Comparison of ENCODE assay signal across 13 cellular contexts in the genomic region with DNA sequence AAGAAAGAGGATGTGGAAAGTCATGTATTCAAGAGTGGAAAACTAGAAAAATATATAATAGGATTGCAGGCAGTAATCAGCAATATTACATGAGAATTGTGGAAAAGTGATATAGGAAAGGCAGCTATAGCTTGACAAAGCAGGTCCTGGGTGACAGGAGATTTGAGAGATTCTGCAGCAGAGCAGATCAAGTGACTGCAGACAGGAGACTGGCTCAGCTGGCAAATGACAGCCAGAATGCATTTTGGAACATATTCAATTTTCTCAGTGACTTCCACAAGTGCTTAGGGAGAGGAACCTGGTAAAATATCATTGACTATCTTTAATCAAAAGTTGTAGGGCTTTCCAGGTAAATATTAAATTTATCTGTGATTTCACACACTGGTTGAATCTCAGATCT.
"Had no signal": no experiment of that assay in that cellular context is flagged by ENCODE, and none has a peak within 500 bp of the region (broad histone marks: within the 10 kb centered on the region; RNA-seq: fewer than 3 reads in every experiment).

No MANE protein-coding gene starts in this region.

- H3K27me3 ChIP-seq: sigmoid colon, upper lobe of right lung had no signal

- H2AFZ ChIP-seq: parathyroid adenoma had no signal

- H3K9ac ChIP-seq: parathyroid adenoma had no signal

- H3K4me3 ChIP-seq: sigmoid colon, upper lobe of right lung had no signal

- H3K36me3 ChIP-seq: sigmoid colon, upper lobe of right lung had no signal

- H3K4me1 ChIP-seq: parathyroid adenoma, upper lobe of right lung had no signal

- H3K9me3 ChIP-seq: sigmoid colon, upper lobe of right lung had no signal

- ATAC-seq: activated CD4-positive, alpha-beta T cell treated with anti-CD3 and anti-CD28 coated beads for 36 hours; activated CD8-positive, alpha-beta memory T cell treated with anti-CD3 and anti-CD28 coated beads, Interleukin-2, amount 10 ng/mL, durations not matched to agents 7 days and 5 days; left lobe of liver; natural killer cell treated with Interleukin-12 subunit alpha and Interleukin-12 subunit beta and Interleukin-15 and Interleukin-18, amount 100 ng/mL, for 72 hours; stimulated activated memory B cell treated with anti-CD40 and anti-IgM and Interleukin-4, amounts not matched to agents 10 μg/mL and 1 μg/mL and 100 μg/mL, for 72 hours; upper lobe of right lung; WTC11 had no signal

- H3K79me2 ChIP-seq: parathyroid adenoma had no signal

- DNase-seq: activated CD4-positive, alpha-beta T cell treated with anti-CD3 and anti-CD28 coated beads for 36 hours; activated CD4-positive, alpha-beta T cell treated with anti-CD3 and anti-CD28 coated beads, Interleukin-2, amount 50 U/mL, for 48 hours; activated CD8-positive, alpha-beta memory T cell treated with anti-CD3 and anti-CD28 coated beads, Interleukin-2, amount 10 ng/mL, durations not matched to agents 7 days and 5 days; effector CD4-positive, alpha-beta T cell; head of caudate nucleus; sigmoid colon; stimulated activated CD4-positive, alpha-beta T cell treated with anti-CD3 and anti-CD28 coated beads, Interleukin-4, amount 100 ng/mL, for 4 hours; upper lobe of right lung had no signal

- H3K27ac ChIP-seq: parathyroid adenoma, sigmoid colon, upper lobe of right lung had no signal
